18 cellular contexts compared by ENCODE assay signal in genomic region chr13:27257648-27258253, GRCh38. TPM values are rescaled to one million over a fixed set of nuclear protein-coding genes. Genes with fewer than 3 reads are reported as not detected.
DNase-seq lines count a peak whose midpoint lies in the region; ATAC-seq, FAIRE-seq and TF ChIP-seq lines count a peak whose summit lies in the region.
"Had no signal": no experiment of that assay in that cellular context is flagged by ENCODE, and none has a peak within 500 bp of the region (broad histone marks: within the 10 kb centered on the region; RNA-seq: fewer than 3 reads in every experiment).

No MANE protein-coding gene starts in this region.

- ATAC-seq in T-helper 17 cell = no peak
- no peak for ATAC-seq in body of pancreas

- H3K36me3 Mint-ChIP-seq in T-helper 17 cell (ENCODE audit: low read depth) = peaks cover 5% of the 10 kb centered on the region

- peaks cover 7% of the 10 kb centered on the region for H3K4me1 ChIP-seq in mesodermal cell (ENCODE audit: control insufficient read depth, insufficient read depth, low read length, poor library complexity, severe bottlenecking)
- peaks cover 29% of the 10 kb centered on the region for H3K4me1 ChIP-seq in body of pancreas

- TF ChIP-seq CTCF in body of pancreas (IDR thresholded peaks at IDR 0.05) = no peak

- H3K9me3 ChIP-seq in T-helper 17 cell (ENCODE audit: control insufficient read depth, low read length, poor library complexity, severe bottlenecking) (no peaks in the 10 kb centered on the region), mesodermal cell (ENCODE audit: control insufficient read depth, low read length) (no peaks in the 10 kb centered on the region), body of pancreas (no peaks in the 10 kb centered on the region)
- H3K9me3 ChIP-seq: esophagus squamous epithelium, mucosa of descending colon, ovary, stomach had no signal

- no peak overlapping the region for H3K4me3 Mint-ChIP-seq in T-helper 17 cell

- H3K4me1 Mint-ChIP-seq in T-helper 17 cell = peaks cover 39% of the 10 kb centered on the region

- H3K36me3 ChIP-seq in mesodermal cell (ENCODE audit: control insufficient read depth, insufficient read depth, low read length) = peaks cover 95% of the 10 kb centered on the region
- H3K36me3 ChIP-seq in body of pancreas (replicated peaks in 1 of 2; ENCODE audit: insufficient read depth in 1 of 2, low read depth in 2 of 2) = peaks cover 0 to 8% of the 10 kb centered on the region in 2 donors
- H3K36me3 ChIP-seq: ovary had no signal

- 93 to 94% methylated on average over 9 to 10 of the region's 11 CpGs for WGBS in mesodermal cell (ENCODE audit: insufficient coverage in 2 of 2), 2 experiments
- WGBS in body of pancreas, 2 donors = 84% methylated on average over 11 of the region's 11 CpGs

- H3K27ac ChIP-seq in mesodermal cell (ENCODE audit: low read depth, low read length, severe bottlenecking) (peak overlapping the region; percentile 16), body of pancreas (no peak overlapping the region)
- H3K27ac ChIP-seq: coronary artery, ovary, stomach had no signal

- FAIRE-seq in H54 (lab: Jason Lieb, UNC) = peak; percentile 45
- FAIRE-seq: small intestine had no signal

- H3K27me3 ChIP-seq in body of pancreas = no peaks in the 10 kb centered on the region
- H3K27me3 ChIP-seq: esophagus squamous epithelium, ovary, stomach had no signal

- DNase-seq in activated CD4-positive, alpha-beta T cell treated with anti-CD3 and anti-CD28 coated beads for 48 hours = peak; percentile 25
- no peak for DNase-seq in activated CD4-positive, alpha-beta T cell treated with anti-CD3 and anti-CD28 coated beads, Interleukin-2, amount 50 U/mL, for 1 hour
- DNase-seq in H54 (ENCODE audit: insufficient read length, low spot score) = no peak
- DNase-seq in T-helper 17 cell = no peak
- no peak for DNase-seq in NCI-H2107 treated with DMSO at 0.1 percent for 48 hours (lab: John Stamatoyannopoulos, UW; ENCODE audit: unreplicated experiment)
- DNase-seq in body of pancreas = no peak
- DNase-seq in NCI-H748 (lab: John Stamatoyannopoulos, UW; ENCODE audit: unreplicated experiment) = no peak
- DNase-seq: ACHN; activated CD8-positive, alpha-beta memory T cell treated with anti-CD3 and anti-CD28 coated beads, Interleukin-2, amount 50 U/mL, for 48 hours; esophagus squamous epithelium; MM.1S; mucosa of descending colon; NCI-H2107; ovary; small intestine; stomach had no signal

- H3K4me3 ChIP-seq in mesodermal cell (ENCODE audit: extremely low read depth, insufficient read depth, low read length, poor library complexity, severe bottlenecking) (no peak overlapping the region), body of pancreas (no peak overlapping the region)
- H3K4me3 ChIP-seq: coronary artery, esophagus squamous epithelium, mucosa of descending colon, ovary, stomach had no signal

- intact Hi-C loops in body of pancreas (cut with DNase I) = no loop called here

- no peaks in the 10 kb centered on the region for H3K27me3 Mint-ChIP-seq in T-helper 17 cell

- no peak for TF ChIP-seq POLR2A in H54 (IDR thresholded peaks at IDR 0.05; ENCODE audit: low read depth, low read length)
- no peak for TF ChIP-seq POLR2A in body of pancreas (IDR thresholded peaks at IDR 0.05)

- H3K27ac Mint-ChIP-seq in T-helper 17 cell = peak overlapping the region; percentile 82

RNA-seq across cellular contexts. Expression of gene RPL21, which starts 6.4 kb away (rescaled TPM):
- total RNA-seq in T-helper 17 cell (1,000 to 10,000 TPM; 1,938 to 2,027 TPM), body of pancreas (100 to 1,000 TPM; 500 to 811 TPM)
- 2,088 TPM for polyA plus RNA-seq in mesodermal cell (2013, experiment 1 of 2)
- 2,116 TPM for polyA plus RNA-seq in mesodermal cell (2013, experiment 2 of 2)

RNA-seq across cellular contexts. Expression of gene RASL11A, which starts 12.9 kb away (rescaled TPM):
- total RNA-seq in T-helper 17 cell = 1 to 10 TPM in 1 of 2 donors, under 1 TPM in 1; 0.55 to 3.1 TPM
- polyA plus RNA-seq in mesodermal cell (2013, experiment 1 of 2) = 0.63 TPM
- 1.7 TPM for polyA plus RNA-seq in mesodermal cell (2013, experiment 2 of 2)
- total RNA-seq in body of pancreas = 1 to 10 TPM; 1.3 to 6.5 TPM
